12 cellular contexts compared by ENCODE assay signal in genomic region chr13:42420304-42420703, GRCh38.
DNase-seq lines count a peak whose midpoint lies in the region; ATAC-seq and TF ChIP-seq lines count a peak whose summit lies in the region.
"Had no signal": no experiment of that assay in that cellular context is flagged by ENCODE, and none has a peak within 500 bp of the region (broad histone marks: within the 10 kb centered on the region; RNA-seq: fewer than 3 reads in every experiment).

No MANE protein-coding gene starts in this region.

- H3K9me3 ChIP-seq in osteoblast (ENCODE audit: low read depth, low read length) (no peaks in the 10 kb centered on the region), T-helper 17 cell (ENCODE audit: control insufficient read depth, low read length, poor library complexity, severe bottlenecking) (no peaks in the 10 kb centered on the region)

- H4K20me1 ChIP-seq in osteoblast (ENCODE audit: insufficient read depth, low read length), result no peaks in the 10 kb centered on the region

- H3K79me2 ChIP-seq in osteoblast (ENCODE audit: insufficient read depth, low read length), result no peaks in the 10 kb centered on the region

- no peaks in the 10 kb centered on the region for H3K27me3 Mint-ChIP-seq in T-helper 17 cell
- H3K27me3 Mint-ChIP-seq: stimulated activated memory B cell treated with anti-CD40 and anti-IgM and Interleukin-4, amounts not matched to agents 10 μg/mL and 1 μg/mL and 100 μg/mL, for 72 hours had no signal

- H3K36me3 Mint-ChIP-seq in T-helper 17 cell (ENCODE audit: low read depth), result peaks cover 2% of the 10 kb centered on the region
- H3K36me3 Mint-ChIP-seq: stimulated activated memory B cell treated with anti-CD40 and anti-IgM and Interleukin-4, amounts not matched to agents 10 μg/mL and 1 μg/mL and 100 μg/mL, for 72 hours had no signal

- H3K27ac ChIP-seq in osteoblast (ENCODE audit: low read depth, low read length), result no peak overlapping the region
- H3K27ac ChIP-seq: GM23248 had no signal

- no peak overlapping the region for H3K4me3 ChIP-seq in osteoblast (ENCODE audit: insufficient read depth, low read length)
- H3K4me3 ChIP-seq: GM23248 had no signal

- H3K4me3 Mint-ChIP-seq in T-helper 17 cell, result no peak overlapping the region
- H3K4me3 Mint-ChIP-seq: stimulated activated memory B cell treated with anti-CD40 and anti-IgM and Interleukin-4, amounts not matched to agents 10 μg/mL and 1 μg/mL and 100 μg/mL, for 72 hours had no signal

- peak; percentile 26 for DNase-seq in osteoblast (ENCODE audit: insufficient read length, low spot score, missing footprints)
- DNase-seq in NCI-H1417 (lab: John Stamatoyannopoulos, UW), result no peak
- DNase-seq in DMS53 (lab: John Stamatoyannopoulos, UW), result no peak
- no peak for DNase-seq in T-helper 17 cell
- no peak for DNase-seq in HK-2 (ENCODE audit: unreplicated experiment)
- DNase-seq: effector CD8-positive, alpha-beta T cell; GM23248; occipital lobe had no signal

- peaks cover 7% of the 10 kb centered on the region for H3K27me3 ChIP-seq in osteoblast (ENCODE audit: insufficient read depth, low read length)

- no peak for TF ChIP-seq POLR2A in GM18505 (IDR thresholded peaks at IDR 0.05; ENCODE audit: borderline replicate concordance, extremely low read depth, insufficient read depth, insufficient read length)

- no peaks in the 10 kb centered on the region for H3K36me3 ChIP-seq in osteoblast (ENCODE audit: insufficient read depth, low read length)

- no peak overlapping the region for H2AFZ ChIP-seq in osteoblast (ENCODE audit: low read length)
- H2AFZ ChIP-seq: GM23248 had no signal

- no peak overlapping the region for H3K4me2 ChIP-seq in osteoblast (ENCODE audit: insufficient read depth, low read length)

- H3K27ac Mint-ChIP-seq in T-helper 17 cell, result no peak overlapping the region

- H3K4me1 Mint-ChIP-seq in T-helper 17 cell, result no peaks in the 10 kb centered on the region
- H3K4me1 Mint-ChIP-seq: stimulated activated memory B cell treated with anti-CD40 and anti-IgM and Interleukin-4, amounts not matched to agents 10 μg/mL and 1 μg/mL and 100 μg/mL, for 72 hours had no signal

- no peak for TF ChIP-seq CTCF in osteoblast (IDR thresholded peaks at IDR 0.05; ENCODE audit: extremely low read depth, low read depth, low read length)

- H3K4me1 ChIP-seq in osteoblast (ENCODE audit: insufficient read depth, low read length), result no peaks in the 10 kb centered on the region

- ATAC-seq in GM18505 (IDR thresholded peaks at IDR 0.05; ENCODE audit: unreplicated experiment) (peak; percentile 65), GM21381 (IDR thresholded peaks at IDR 0.05; ENCODE audit: unreplicated experiment) (peak; percentile 89), HG03432 (IDR thresholded peaks at IDR 0.05; ENCODE audit: unreplicated experiment) (peak; percentile 90), T-helper 17 cell (no peak)
- ATAC-seq: stimulated activated memory B cell treated with anti-CD40 and anti-IgM and Interleukin-4, amounts not matched to agents 10 μg/mL and 1 μg/mL and 100 μg/mL, for 72 hours had no signal
